23 cellular contexts compared by ENCODE assay signal in genomic region chr4:7676376-7676775, GRCh38.
DNase-seq lines count a peak whose midpoint lies in the region; ATAC-seq and TF ChIP-seq lines count a peak whose summit lies in the region.
"Had no signal": no experiment of that assay in that cellular context is flagged by ENCODE, and none has a peak within 500 bp of the region (broad histone marks: within the 10 kb centered on the region; RNA-seq: fewer than 3 reads in every experiment).

No MANE protein-coding gene starts in this region.

- ATAC-seq in natural killer cell (no peak), body of pancreas (no peak), HG02981 (IDR thresholded peaks at IDR 0.05; ENCODE audit: unreplicated experiment) (no peak)
- no peak for ATAC-seq in natural killer cell treated with Interleukin-12 subunit alpha and Interleukin-12 subunit beta and Interleukin-15 and Interleukin-18, amount 100 ng/mL, for 72 hours
- ATAC-seq: GM12878 had no signal

- H3K36me3 Mint-ChIP-seq in natural killer cell (peaks cover 4% of the 10 kb centered on the region), nephron (ENCODE audit: low read depth) (peaks cover 9% of the 10 kb centered on the region)
- no peaks in the 10 kb centered on the region for H3K36me3 Mint-ChIP-seq in natural killer cell treated with Interleukin-12 subunit alpha and Interleukin-12 subunit beta and Interleukin-15 and Interleukin-18, amount 100 ng/mL, for 72 hours
- H3K36me3 Mint-ChIP-seq in dendritic cell treated with granulocyte-macrophage colony-stimulating factor and Interleukin-4, amounts not matched to agents 40 ng/mL and 50 ng/mL, for 4 days (ENCODE audit: low read depth): no peaks in the 10 kb centered on the region

- H3K9me3 Mint-ChIP-seq in natural killer cell (no peaks in the 10 kb centered on the region), nephron (peaks cover 16% of the 10 kb centered on the region)
- no peaks in the 10 kb centered on the region for H3K9me3 Mint-ChIP-seq in natural killer cell treated with Interleukin-12 subunit alpha and Interleukin-12 subunit beta and Interleukin-15 and Interleukin-18, amount 100 ng/mL, for 72 hours
- H3K9me3 Mint-ChIP-seq in dendritic cell treated with granulocyte-macrophage colony-stimulating factor and Interleukin-4, amounts not matched to agents 40 ng/mL and 50 ng/mL, for 4 days: no peaks in the 10 kb centered on the region

- no peaks in the 10 kb centered on the region for H3K36me3 ChIP-seq in body of pancreas (replicated peaks in 1 of 2; ENCODE audit: insufficient read depth in 1 of 2, low read depth in 2 of 2)
- H3K36me3 ChIP-seq in tibial artery: no peaks in the 10 kb centered on the region
- H3K36me3 ChIP-seq: BE2C had no signal

- DNase-seq in natural killer cell (no peak), body of pancreas (no peak), tibial artery (no peak)
- no peak for DNase-seq in natural killer cell treated with Interleukin-12 subunit alpha and Interleukin-12 subunit beta and Interleukin-15 and Interleukin-18, amount 100 ng/mL, for 72 hours (ENCODE audit: low spot score)
- DNase-seq: BE2C; CD4-positive, alpha-beta T cell; COR-L47; DMS79 treated with DMSO at 0.1 percent for 48 hours; GOT3; HCEC 1CT; IMR-90; NCI-H1105; NCI-H146; NCI-H2029; NCI-H2227 treated with DMSO at 0.1 percent for 48 hours; NCI-H510A; NCI-H774; NK-92 treated with Interleukin-12 subunit alpha and Interleukin-12 subunit beta, amount 100 ng/mL, for 24 hours had no signal

- H3K4me1 ChIP-seq in body of pancreas: no peaks in the 10 kb centered on the region
- no peaks in the 10 kb centered on the region for H3K4me1 ChIP-seq in tibial artery
- H3K4me1 ChIP-seq: BE2C had no signal

- H3K4me1 Mint-ChIP-seq in natural killer cell (peaks cover 5 to 16% of the 10 kb centered on the region in 2 donors), nephron (peaks cover 29% of the 10 kb centered on the region)
- peaks cover 7 to 18% of the 10 kb centered on the region in 2 donors for H3K4me1 Mint-ChIP-seq in natural killer cell treated with Interleukin-12 subunit alpha and Interleukin-12 subunit beta and Interleukin-15 and Interleukin-18, amount 100 ng/mL, for 72 hours (ENCODE audit: low read depth in 2 of 2)
- peaks cover 24% of the 10 kb centered on the region for H3K4me1 Mint-ChIP-seq in dendritic cell treated with granulocyte-macrophage colony-stimulating factor and Interleukin-4, amounts not matched to agents 40 ng/mL and 50 ng/mL, for 4 days (ENCODE audit: low read depth)

- H3K27me3 ChIP-seq in body of pancreas (no peaks in the 10 kb centered on the region), tibial artery (peaks cover 0 to 33% of the 10 kb centered on the region in 2 donors)
- H3K27me3 ChIP-seq: BE2C had no signal

- no peak for TF ChIP-seq POLR2A in body of pancreas (IDR thresholded peaks at IDR 0.05)

- peak overlapping the region; percentile 41 to 64 for H3K27ac Mint-ChIP-seq in natural killer cell
- peak overlapping the region in 1 of 2 donors; percentile 65 for H3K27ac Mint-ChIP-seq in natural killer cell treated with Interleukin-12 subunit alpha and Interleukin-12 subunit beta and Interleukin-15 and Interleukin-18, amount 100 ng/mL, for 72 hours
- peak overlapping the region; percentile 20 for H3K27ac Mint-ChIP-seq in dendritic cell treated with granulocyte-macrophage colony-stimulating factor and Interleukin-4, amounts not matched to agents 40 ng/mL and 50 ng/mL, for 4 days
- H3K27ac Mint-ChIP-seq in nephron: peak overlapping the region; percentile 86 to 91 (median 91)
- H3K27ac Mint-ChIP-seq: CD4-positive, alpha-beta T cell had no signal

- peak overlapping the region; percentile 42 for H3K4me3 Mint-ChIP-seq in natural killer cell
- no peak overlapping the region for H3K4me3 Mint-ChIP-seq in natural killer cell treated with Interleukin-12 subunit alpha and Interleukin-12 subunit beta and Interleukin-15 and Interleukin-18, amount 100 ng/mL, for 72 hours
- no peak overlapping the region for H3K4me3 Mint-ChIP-seq in dendritic cell treated with granulocyte-macrophage colony-stimulating factor and Interleukin-4, amounts not matched to agents 40 ng/mL and 50 ng/mL, for 4 days
- H3K4me3 Mint-ChIP-seq in nephron: peak overlapping the region in 2 of 3 experiments; percentile 15 to 25
- H3K4me3 Mint-ChIP-seq: CD4-positive, alpha-beta T cell had no signal

- intact Hi-C loops in natural killer cell (cut with micrococcal nuclease) (no loop called here), body of pancreas (cut with DNase I) (no loop called here), tibial artery (cut with DNase I; ENCODE audit: low total_unique reads) (no loop called here)
- intact Hi-C loops in dendritic cell treated with granulocyte-macrophage colony-stimulating factor and Interleukin-4, amounts not matched to agents 40 ng/mL and 50 ng/mL, for 4 days (cut with micrococcal nuclease): no loop called here

- TF ChIP-seq CTCF in natural killer cell (IDR thresholded peaks at IDR 0.05): no peak
- no peak for TF ChIP-seq CTCF in nephron (IDR thresholded peaks at IDR 0.05; ENCODE audit: unreplicated experiment in 3 of 3)
- no peak for TF ChIP-seq CTCF in body of pancreas (IDR thresholded peaks at IDR 0.05)
- no peak for TF ChIP-seq CTCF in tibial artery (IDR thresholded peaks at IDR 0.05)

- H3K27me3 Mint-ChIP-seq in natural killer cell (ENCODE audit: low read depth in 2 of 2) (peaks cover 0 to 7% of the 10 kb centered on the region in 2 donors), nephron (ENCODE audit: low read depth) (peaks cover 5% of the 10 kb centered on the region)
- H3K27me3 Mint-ChIP-seq in natural killer cell treated with Interleukin-12 subunit alpha and Interleukin-12 subunit beta and Interleukin-15 and Interleukin-18, amount 100 ng/mL, for 72 hours: no peaks in the 10 kb centered on the region
- peaks cover 22% of the 10 kb centered on the region for H3K27me3 Mint-ChIP-seq in dendritic cell treated with granulocyte-macrophage colony-stimulating factor and Interleukin-4, amounts not matched to agents 40 ng/mL and 50 ng/mL, for 4 days

- H3K27ac ChIP-seq in body of pancreas: no peak overlapping the region
- no peak overlapping the region for H3K27ac ChIP-seq in tibial artery
- H3K27ac ChIP-seq: KMS-11 had no signal

- H3K9me3 ChIP-seq in body of pancreas: no peaks in the 10 kb centered on the region
- peaks cover 0 to 2% (median 0%) of the 10 kb centered on the region in 3 donors for H3K9me3 ChIP-seq in tibial artery
- H3K9me3 ChIP-seq: BE2C had no signal

- H3K4me3 ChIP-seq in body of pancreas: no peak overlapping the region
- no peak overlapping the region for H3K4me3 ChIP-seq in tibial artery
- H3K4me3 ChIP-seq: GM12878 had no signal

- 26 to 28% methylated on average over 3 to 4 of the region's 4 CpGs for WGBS in body of pancreas, 2 donors

Comparison
In these comparisons a context has a peak if more than half of its experiments do, and no peak if none do; other contexts are left out.
1. H3K4me3 Mint-ChIP-seq: peak in natural killer cell (single experiment) and nephron (2 of 3); none in natural killer cell treated with Interleukin-12 subunit alpha and Interleukin-12 subunit beta and Interleukin-15 and Interleukin-18, amount 100 ng/mL, for 72 hours (single experiment) and dendritic cell treated with granulocyte-macrophage colony-stimulating factor and Interleukin-4, amounts not matched to agents 40 ng/mL and 50 ng/mL, for 4 days (single experiment).